Comparison of ENCODE assay signal across 20 cellular contexts in the genomic region with DNA sequence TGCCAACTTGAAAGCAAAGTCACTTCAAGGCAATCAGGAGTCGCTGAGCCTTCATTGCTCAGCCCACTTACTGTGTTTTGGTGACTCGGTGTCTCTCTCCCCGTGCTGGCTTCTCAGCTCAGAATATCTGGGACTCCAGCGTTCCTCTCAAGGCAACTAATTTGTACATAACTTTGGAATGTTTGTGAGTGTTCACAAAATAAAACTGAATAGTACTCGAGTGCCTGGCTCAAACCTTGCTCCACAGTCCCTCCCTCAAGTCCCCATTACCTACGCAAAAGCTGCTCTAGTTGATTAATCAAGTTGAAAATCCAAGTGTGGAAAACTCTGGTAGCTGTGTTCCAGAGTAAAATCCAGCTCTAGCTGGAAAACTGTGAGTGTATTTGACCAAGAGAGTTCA. TPM values are rescaled to one million over a fixed set of nuclear protein-coding genes. Genes with fewer than 3 reads are reported as not detected.
DNase-seq lines count a peak whose midpoint lies in the region; ATAC-seq and TF ChIP-seq lines count a peak whose summit lies in the region.
"Had no signal": no experiment of that assay in that cellular context is flagged by ENCODE, and none has a peak within 500 bp of the region (broad histone marks: within the 10 kb centered on the region; RNA-seq: fewer than 3 reads in every experiment).

No MANE protein-coding gene starts in this region.

- DNase-seq in Karpas-422 (peak; percentile 16), kidney tubule cell (ENCODE audit: low spot score) (peak; percentile 72), renal cortical epithelial cell (ENCODE audit: low read depth) (peak; percentile 92), A172 (ENCODE audit: low spot score) (no peak), dorsolateral prefrontal cortex (no peak)
- DNase-seq: ACHN; CD8-positive, alpha-beta T cell; GF-D8; NCI-H1048; NCI-H1417 treated with DMSO at 0.1 percent for 48 hours; NCI-H187 treated with DMSO at 0.1 percent for 48 hours; PC-9; RPMI8226; SHP77; SW 1271 had no signal

- peaks cover 3% of the 10 kb centered on the region; the same call in 1 of the 2 replicates for H3K9me3 ChIP-seq in Karpas-422 (ENCODE audit: low read length)
- H3K9me3 ChIP-seq: HAP-1 had no signal

- no peaks in the 10 kb centered on the region for H4K20me1 ChIP-seq in Karpas-422 (ENCODE audit: insufficient read depth, low read depth, low read length)

- no peak overlapping the region for H3K4me3 ChIP-seq in Karpas-422 (ENCODE audit: low read length)
- no peak overlapping the region for H3K4me3 ChIP-seq in dorsolateral prefrontal cortex
- H3K4me3 ChIP-seq: BLaER1 treated with 17β-estradiol and CSF1 and Interleukin-3, amounts not matched to agents 10 nM and 100 nM; HAP-1; PC-9 had no signal

- ATAC-seq in HG02759 (IDR thresholded peaks at IDR 0.05; ENCODE audit: unreplicated experiment) (no peak), HG02678 (IDR thresholded peaks at IDR 0.05; ENCODE audit: unreplicated experiment) (no peak)
- ATAC-seq: CD8-positive, alpha-beta T cell had no signal

- no peak overlapping the region for H3K9ac ChIP-seq in Karpas-422 (ENCODE audit: low read length)
- H3K9ac ChIP-seq: BLaER1 treated with 17β-estradiol and CSF1 and Interleukin-3, amounts not matched to agents 10 nM and 100 nM had no signal

- H3K27me3 ChIP-seq in Karpas-422 (ENCODE audit: low read length) (no peaks in the 10 kb centered on the region), dorsolateral prefrontal cortex (peaks cover 0 to 56% (median 0%) of the 10 kb centered on the region in 45 donors)
- H3K27me3 ChIP-seq: BLaER1 treated with 17β-estradiol and CSF1 and Interleukin-3, amounts not matched to agents 10 nM and 100 nM had no signal

- H2AFZ ChIP-seq in Karpas-422 (ENCODE audit: low read length) = no peak overlapping the region
- H2AFZ ChIP-seq: PC-9 had no signal

- H3K4me1 ChIP-seq in Karpas-422 (ENCODE audit: low read length) = no peaks in the 10 kb centered on the region

- intact Hi-C loops in dorsolateral prefrontal cortex (cut with DNase I) = no loop called here

- H3K79me2 ChIP-seq in Karpas-422 (ENCODE audit: low read length) = no peaks in the 10 kb centered on the region

- H3K36me3 ChIP-seq in Karpas-422 (ENCODE audit: insufficient read depth, low read length) = no peaks in the 10 kb centered on the region
- H3K36me3 ChIP-seq: HAP-1 had no signal

- no peak overlapping the region for H3K4me2 ChIP-seq in Karpas-422 (ENCODE audit: low read depth, low read length, poor library complexity, severe bottlenecking)
- H3K4me2 ChIP-seq: BLaER1 treated with 17β-estradiol and CSF1 and Interleukin-3, amounts not matched to agents 10 nM and 100 nM; PC-9 had no signal

- H3K9me2 ChIP-seq in Karpas-422 (replicated peaks; ENCODE audit: insufficient read depth, low read length) = no peaks in the 10 kb centered on the region

- TF ChIP-seq CTCF in dorsolateral prefrontal cortex (IDR thresholded peaks at IDR 0.05 in 54 of 56, conservative IDR thresholded peaks at IDR 0.05 in 2 of 56; ENCODE audit: low read depth in 1 of 56, partially characterized antibody in 56 of 56) = no peak

- no peak overlapping the region for H3K27ac ChIP-seq in Karpas-422 (ENCODE audit: low read length)
- H3K27ac ChIP-seq in dorsolateral prefrontal cortex = no peak overlapping the region
- H3K27ac ChIP-seq: BLaER1 treated with 17β-estradiol and CSF1 and Interleukin-3, amounts not matched to agents 10 nM and 100 nM; PC-9 had no signal

RNA-seq across cellular contexts. Expression of gene IPCEF1, which starts 8.6 kb away (rescaled TPM):
- not detected in 2 replicates for total RNA-seq in Karpas-422 (2014; rRNA removed; shearing (Covaris generic); ENCODE audit: low replicate concordance)
- 0.40 and 1.7 TPM in 2 replicates for total RNA-seq in renal cortical epithelial cell
- total RNA-seq in A172 (2014; rRNA removed; shearing (Covaris generic)) = 0.17 and 0.47 TPM in 2 replicates
- total RNA-seq in dorsolateral prefrontal cortex = 100 to 1,000 TPM in 83 of 120 experiments, 10 to 100 TPM in 37; 28.7 to 205 (median 114) TPM
- total RNA-seq: NCI-H460 had no signal

Comparison
In these comparisons a context has a peak if more than half of its experiments do, and no peak if none do; other contexts are left out.
1. DNase-seq: peak in Karpas-422 (single experiment), kidney tubule cell (single experiment) and renal cortical epithelial cell (single experiment); none in A172 (single experiment) and dorsolateral prefrontal cortex (0 of 10).
2. RNA of gene IPCEF1, which starts 8.6 kb away (total RNA-seq): 28.7 to 205 TPM in dorsolateral prefrontal cortex; 0.17 to 0.47 TPM in A172, 0.40 to 1.7 TPM in renal cortical epithelial cell and not detected in Karpas-422; every median in the first group is over 10 times any median in the second.